In the genomic region with DNA sequence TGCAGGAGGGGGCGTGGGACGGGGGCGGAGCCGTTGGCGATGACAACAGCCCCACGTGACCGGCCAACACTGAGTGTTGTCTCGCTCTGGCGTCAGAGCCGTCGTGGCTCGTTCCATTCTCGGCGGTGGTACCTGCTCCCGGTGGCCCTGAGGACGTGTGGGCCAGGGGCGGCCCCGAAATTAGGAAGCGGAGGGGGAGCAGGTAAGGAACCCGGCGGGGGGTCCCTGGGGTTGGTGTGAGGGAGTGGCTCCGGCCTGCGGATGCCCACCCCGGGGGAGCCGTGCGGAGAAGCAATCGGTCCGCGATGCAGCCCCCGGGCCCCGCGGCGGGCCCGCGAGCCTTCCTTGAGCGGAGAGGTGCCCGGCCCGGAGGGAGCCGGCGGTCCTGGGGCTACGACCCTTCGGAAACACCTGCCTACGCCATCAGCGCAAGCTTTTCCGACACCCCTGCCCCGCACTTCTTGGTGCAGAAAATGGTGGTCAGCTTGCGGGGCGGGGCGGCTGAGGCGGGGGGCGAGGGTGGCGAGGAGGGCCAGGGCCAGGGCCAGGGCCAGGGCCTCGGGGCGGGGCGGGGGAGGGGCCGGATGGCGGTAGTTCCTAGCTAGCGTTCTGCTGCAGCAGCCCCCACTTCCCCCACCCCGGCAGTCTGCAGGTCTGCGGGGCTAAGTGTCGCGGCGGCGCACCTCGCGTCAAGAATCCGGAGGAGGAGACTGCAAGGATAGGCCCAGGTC, we compare ENCODE assay signal across 8 cellular contexts. TPM values are rescaled to one million over a fixed set of nuclear protein-coding genes. Genes with fewer than 3 reads are reported as not detected.
A peak's percentile ranks its signal among the peaks of the same experiment; 100 is the strongest.
DNase-seq lines count a peak whose midpoint lies in the region; ATAC-seq and TF ChIP-seq lines count a peak whose summit lies in the region.

A gene with protein sequence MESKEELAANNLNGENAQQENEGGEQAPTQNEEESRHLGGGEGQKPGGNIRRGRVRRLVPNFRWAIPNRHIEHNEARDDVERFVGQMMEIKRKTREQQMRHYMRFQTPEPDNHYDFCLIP (plus strand): TSS at position 72 of the 731 bp plus-strand sequence. CDS start 1,046 bp downstream, outside the sequence.

- ATAC-seq in GM19328 (IDR thresholded peaks at IDR 0.05; ENCODE audit: unreplicated experiment) (peak; percentile 83), HG03457 (IDR thresholded peaks at IDR 0.05; ENCODE audit: unreplicated experiment) (peak; percentile 96)
- peak; percentile 96 for ATAC-seq in stimulated activated naive CD8-positive, alpha-beta T cell treated with anti-CD3 and anti-CD28 coated beads, Interleukin-15, amount 100 ng/mL, for 72 hours

- H3K27me3 ChIP-seq in Peyer's patch (no peaks in the 10 kb centered on the region), neural progenitor cell (no peaks in the 10 kb centered on the region)

- H3K4me3 Mint-ChIP-seq in neural progenitor cell: peak within 1 kb of the TSS; percentile 87
- peak within 1 kb of the TSS; percentile 89 to 96 for H3K4me3 Mint-ChIP-seq in stimulated activated naive CD8-positive, alpha-beta T cell treated with anti-CD3 and anti-CD28 coated beads, Interleukin-15, amount 100 ng/mL, for 72 hours

- no peaks in the 10 kb centered on the region for H3K9me3 ChIP-seq in Peyer's patch
- no peaks in the 10 kb centered on the region for H3K9me3 ChIP-seq in neural progenitor cell (ENCODE audit: low read depth)

- H3K27ac Mint-ChIP-seq in neural progenitor cell: peak within 1 kb of the TSS; percentile 96
- peak within 1 kb of the TSS; percentile 96 to 99 for H3K27ac Mint-ChIP-seq in stimulated activated naive CD8-positive, alpha-beta T cell treated with anti-CD3 and anti-CD28 coated beads, Interleukin-15, amount 100 ng/mL, for 72 hours

- H3K9ac ChIP-seq in neural progenitor cell: peak within 1 kb of the TSS; percentile 82

- H3K4me1 ChIP-seq in Peyer's patch (no peaks in the 10 kb centered on the region), neural progenitor cell (peaks cover 7% of the 10 kb centered on the region)

- DNase-seq in Peyer's patch: peak; percentile 81 to 93 (median 82)
- peak; percentile 78 for DNase-seq in activated gamma-delta T cell treated with Interleukin-2 at 50 U/mL for 16 hours
- DNase-seq in foreskin fibroblast: peak; percentile 56 to 86
- DNase-seq in neural progenitor cell (ENCODE audit: low spot score): peak; percentile 91
- peak; percentile 77 to 86 for DNase-seq in stimulated activated naive CD8-positive, alpha-beta T cell treated with anti-CD3 and anti-CD28 coated beads, Interleukin-15, amount 100 ng/mL, for 72 hours

- no peaks in the 10 kb centered on the region for H3K27me3 Mint-ChIP-seq in neural progenitor cell (ENCODE audit: insufficient read depth, low read depth)
- H3K27me3 Mint-ChIP-seq in stimulated activated naive CD8-positive, alpha-beta T cell treated with anti-CD3 and anti-CD28 coated beads, Interleukin-15, amount 100 ng/mL, for 72 hours: no peaks in the 10 kb centered on the region

- peaks cover 8% of the 10 kb centered on the region for H3K79me2 ChIP-seq in neural progenitor cell (ENCODE audit: low read depth)

- H3K4me1 Mint-ChIP-seq in neural progenitor cell: peaks cover 9% of the 10 kb centered on the region
- H3K4me1 Mint-ChIP-seq in stimulated activated naive CD8-positive, alpha-beta T cell treated with anti-CD3 and anti-CD28 coated beads, Interleukin-15, amount 100 ng/mL, for 72 hours: peaks cover 11% of the 10 kb centered on the region

- no peaks in the 10 kb centered on the region for H4K20me1 ChIP-seq in neural progenitor cell (ENCODE audit: low read depth)

- peak within 1 kb of the TSS; percentile 46 to 84 (median 67) for H3K4me3 ChIP-seq in Peyer's patch
- peak within 1 kb of the TSS; percentile 62 to 65 for H3K4me3 ChIP-seq in foreskin fibroblast (ENCODE audit: low read depth in 1 of 2, low read length in 2 of 2)
- H3K4me3 ChIP-seq in neural progenitor cell: peak within 1 kb of the TSS; percentile 86

- H3K36me3 Mint-ChIP-seq in neural progenitor cell: peaks cover 9% of the 10 kb centered on the region

- TF ChIP-seq POLR2A in Peyer's patch (IDR thresholded peaks at IDR 0.05): peak; percentile 62 to 71

- H3F3A ChIP-seq in neural progenitor cell (ENCODE audit: low read depth): peaks cover 9% of the 10 kb centered on the region

- peak within 1 kb of the TSS; percentile 72 for H3K4me2 ChIP-seq in neural progenitor cell

- H3K27ac ChIP-seq in C4-2B (peak within 1 kb of the TSS; percentile 63), Peyer's patch (peak within 1 kb of the TSS; percentile 77 to 84 (median 80)), neural progenitor cell (peak within 1 kb of the TSS; percentile 83)

- H3K9me3 Mint-ChIP-seq in neural progenitor cell: peaks cover 4% of the 10 kb centered on the region
- H3K9me3 Mint-ChIP-seq in stimulated activated naive CD8-positive, alpha-beta T cell treated with anti-CD3 and anti-CD28 coated beads, Interleukin-15, amount 100 ng/mL, for 72 hours: no peaks in the 10 kb centered on the region

- no peaks in the 10 kb centered on the region for H3K36me3 ChIP-seq in Peyer's patch
- peaks cover 6% of the 10 kb centered on the region for H3K36me3 ChIP-seq in neural progenitor cell

- TF ChIP-seq CTCF in C4-2B (conservative IDR thresholded peaks at IDR 0.05): no peak
- no peak for TF ChIP-seq CTCF in Peyer's patch (IDR thresholded peaks at IDR 0.05)
- TF ChIP-seq CTCF in foreskin fibroblast (IDR thresholded peaks at IDR 0.05; ENCODE audit: low read depth, low read length): no peak
- TF ChIP-seq CTCF in neural progenitor cell (IDR thresholded peaks at IDR 0.05): no peak

- H2AFZ ChIP-seq in neural progenitor cell (replicated peaks): peak within 1 kb of the TSS; percentile 65

RNA-seq across cellular contexts. Expression of the gene that starts here (rescaled TPM):
- 10 to 100 TPM in 2 of 4 donors, 1 to 10 TPM in 2; 4.4 to 16.5 (median 10.2) TPM for total RNA-seq in Peyer's patch
- total RNA-seq in neural progenitor cell (ENCODE audit: low replicate concordance): 64.0 and 106 TPM in 2 replicates

Comparison
In these comparisons a context has a peak if more than half of its experiments do, and no peak if none do; other contexts are left out.
1. Peak in every context shown above with its lines: DNase-seq, ATAC-seq, H3K4me3 ChIP-seq and H3K27ac ChIP-seq.